ENCODE assay signal across 10 cellular contexts in genomic region chr11:61579398-61580291, GRCh38. TPM values are rescaled to one million over a fixed set of nuclear protein-coding genes. Genes with fewer than 3 reads are reported as not detected.
A peak's percentile ranks its signal among the peaks of the same experiment; 100 is the strongest.
DNase-seq lines count a peak whose midpoint lies in the region; ATAC-seq and TF ChIP-seq lines count a peak whose summit lies in the region.
"Had no signal": no experiment of that assay in that cellular context is flagged by ENCODE, and none has a peak within 500 bp of the region (broad histone marks: within the 10 kb centered on the region; RNA-seq: fewer than 3 reads in every experiment).

No MANE protein-coding gene starts in this region.

- ATAC-seq in CD8-positive, alpha-beta T cell = no peak

- POLR2A ChIA-PET in CD8-positive, alpha-beta T cell (lab: Charles Lee) = no interaction called here

- no peak overlapping the region for H3K4me3 ChIP-seq in CD8-positive, alpha-beta T cell (ENCODE audit: low read depth, low read length)
- no peak overlapping the region for H3K4me3 ChIP-seq in NB4 (ENCODE audit: low read depth, low read length)
- peak overlapping the region; percentile 81 for H3K4me3 ChIP-seq in coronary artery

- H3K36me3 Mint-ChIP-seq in CD8-positive, alpha-beta T cell = no peaks in the 10 kb centered on the region
- no peaks in the 10 kb centered on the region for H3K36me3 Mint-ChIP-seq in neural crest cell (ENCODE audit: low read depth)

- H3K27me3 Mint-ChIP-seq in CD8-positive, alpha-beta T cell (ENCODE audit: low read depth) = peaks cover 42% of the 10 kb centered on the region
- peaks cover 70% of the 10 kb centered on the region for H3K27me3 Mint-ChIP-seq in neural crest cell (ENCODE audit: low read depth)

- H3K4me1 ChIP-seq in CD8-positive, alpha-beta T cell (ENCODE audit: insufficient read depth, low read length) = peaks cover 14% of the 10 kb centered on the region

- peak overlapping the region; percentile 62 for H3K4me3 Mint-ChIP-seq in CD8-positive, alpha-beta T cell
- H3K4me3 Mint-ChIP-seq in neural crest cell = peak overlapping the region; percentile 83

- H3K27me3 ChIP-seq in CD8-positive, alpha-beta T cell (ENCODE audit: insufficient read depth, low read length) = peaks cover 13% of the 10 kb centered on the region

- no peaks in the 10 kb centered on the region for H3K36me3 ChIP-seq in CD8-positive, alpha-beta T cell (ENCODE audit: insufficient read depth, low read length)

- H3K27ac ChIP-seq in CD8-positive, alpha-beta T cell (ENCODE audit: low read depth, low read length) = no peak overlapping the region
- no peak overlapping the region for H3K27ac ChIP-seq in coronary artery

- H3K9me3 Mint-ChIP-seq in CD8-positive, alpha-beta T cell = no peaks in the 10 kb centered on the region
- H3K9me3 Mint-ChIP-seq in neural crest cell = no peaks in the 10 kb centered on the region

- CTCF ChIA-PET in CD8-positive, alpha-beta T cell (lab: Charles Lee) = no interaction called here

- no peak overlapping the region for H3K27ac Mint-ChIP-seq in CD8-positive, alpha-beta T cell
- H3K27ac Mint-ChIP-seq in neural crest cell (ENCODE audit: unreplicated experiment) = no peak overlapping the region

- no peak for TF ChIP-seq CTCF in CD8-positive, alpha-beta T cell (IDR thresholded peaks at IDR 0.05)
- TF ChIP-seq CTCF in NB4 (IDR thresholded peaks at IDR 0.05; ENCODE audit: low read depth, low read length) (peak; percentile 4), coronary artery (IDR thresholded peaks at IDR 0.05) (no peak), neural crest cell (conservative IDR thresholded peaks at IDR 0.05) (no peak), GM10266 (IDR thresholded peaks at IDR 0.05; ENCODE audit: control insufficient read depth, insufficient read depth, low read depth, missing control alignments) (no peak)

- no peaks in the 10 kb centered on the region for H3K9me3 ChIP-seq in CD8-positive, alpha-beta T cell (ENCODE audit: low read length)

- H3K4me1 Mint-ChIP-seq in CD8-positive, alpha-beta T cell (ENCODE audit: low read depth) = peaks cover 14% of the 10 kb centered on the region
- peaks cover 18% of the 10 kb centered on the region for H3K4me1 Mint-ChIP-seq in neural crest cell

- intact Hi-C loops in CD8-positive, alpha-beta T cell (cut with DNase I, micrococcal nuclease) = loop anchor here (5.0 to 10.0 kb wide), 4 partner anchors 118 to 245 kb away; partner anchors contain the start of genes DDB1 (in 1 of the 2), FEN1 (in 1 of the 2), TKFC (in 1 of the 2) and TMEM258 (in 1 of the 2)

- DNase-seq in CD8-positive, alpha-beta T cell = no peak
- DNase-seq in NB4 (ENCODE audit: low read depth) (peak; percentile 37), coronary artery (ENCODE audit: low spot score) (no peak), neural crest cell (ENCODE audit: low read depth, low spot score) (no peak), iPS-NIHi11 (ENCODE audit: low spot score) (no peak), T-helper 9 cell (no peak), GM10266 (ENCODE audit: extremely low spot score) (no peak), RKO (ENCODE audit: low spot score) (no peak)
- DNase-seq: activated CD4-positive, alpha-beta T cell treated with anti-CD3 and anti-CD28 coated beads for 48 hours; NCI-H1694 treated with DMSO at 0.1 percent for 48 hours had no signal

- no peak for TF ChIP-seq POLR2A in NB4 (IDR thresholded peaks at IDR 0.05; ENCODE audit: extremely low read depth, insufficient read length)

RNA-seq across cellular contexts. Expression of gene SYT7, which starts 1.2 kb away (rescaled TPM):
- total RNA-seq in CD8-positive, alpha-beta T cell = not detected
- 3.8 and 4.1 TPM in 2 replicates for total RNA-seq in neural crest cell
